In genomic region chr11:67055812-67056211, GRCh38 we compare ENCODE assay signal across 8 cellular contexts. TPM values are rescaled to one million over a fixed set of nuclear protein-coding genes. Genes with fewer than 3 reads are reported as not detected.
DNase-seq lines count a peak whose midpoint lies in the region; ATAC-seq and TF ChIP-seq lines count a peak whose summit lies in the region.

No MANE protein-coding gene starts in this region.

- no peaks in the 10 kb centered on the region for H3K27me3 ChIP-seq in thoracic aorta (replicated peaks; ENCODE audit: insufficient read depth)

- H3K9me3 ChIP-seq in thoracic aorta: no peaks in the 10 kb centered on the region

- CTCF ChIA-PET in activated CD4-positive, alpha-beta T cell treated with anti-CD3 and anti-CD28 coated beads, Interleukin-2, amount 10 ng/mL, durations not matched to agents 7 days and 5 days (lab: Charles Lee): interaction anchor here (1.3 to 1.7 kb wide), 4 partner anchors 9 to 326 kb away, joined by 3 to 4 read pairs (median 4); no protein-coding TSS in a partner anchor

- H3K9me3 Mint-ChIP-seq in activated CD4-positive, alpha-beta T cell treated with anti-CD3 and anti-CD28 coated beads, Interleukin-2, amount 10 ng/mL, durations not matched to agents 7 days and 5 days: no peaks in the 10 kb centered on the region

- POLR2A ChIA-PET in activated CD4-positive, alpha-beta T cell treated with anti-CD3 and anti-CD28 coated beads, Interleukin-2, amount 10 ng/mL, durations not matched to agents 7 days and 5 days (lab: Charles Lee): no interaction called here

- H3K27ac Mint-ChIP-seq in activated CD4-positive, alpha-beta T cell treated with anti-CD3 and anti-CD28 coated beads, Interleukin-2, amount 10 ng/mL, durations not matched to agents 7 days and 5 days: no peak overlapping the region

- peak overlapping the region; percentile 80 for H3K4me3 ChIP-seq in thoracic aorta

- H3K4me3 Mint-ChIP-seq in activated CD4-positive, alpha-beta T cell treated with anti-CD3 and anti-CD28 coated beads, Interleukin-2, amount 10 ng/mL, durations not matched to agents 7 days and 5 days: peak overlapping the region; percentile 59

- peaks cover 10% of the 10 kb centered on the region for H3K27me3 Mint-ChIP-seq in activated CD4-positive, alpha-beta T cell treated with anti-CD3 and anti-CD28 coated beads, Interleukin-2, amount 10 ng/mL, durations not matched to agents 7 days and 5 days

- ATAC-seq in thoracic aorta (ENCODE audit: insufficient number of reproducible peaks, low FRiP score, low read depth): no peak

- H3K27ac ChIP-seq in thoracic aorta: peak overlapping the region; percentile 82 to 89

- TF ChIP-seq CTCF in thoracic aorta (IDR thresholded peaks at IDR 0.05): no peak

- H3K4me1 Mint-ChIP-seq in activated CD4-positive, alpha-beta T cell treated with anti-CD3 and anti-CD28 coated beads, Interleukin-2, amount 10 ng/mL, durations not matched to agents 7 days and 5 days: peaks cover 12% of the 10 kb centered on the region

- peaks cover 15 to 36% of the 10 kb centered on the region in 2 donors for H3K4me1 ChIP-seq in thoracic aorta (ENCODE audit: control insufficient read depth in 1 of 2, low read depth in 2 of 2)

- H3K36me3 Mint-ChIP-seq in activated CD4-positive, alpha-beta T cell treated with anti-CD3 and anti-CD28 coated beads, Interleukin-2, amount 10 ng/mL, durations not matched to agents 7 days and 5 days (ENCODE audit: low read depth): no peaks in the 10 kb centered on the region

- no peaks in the 10 kb centered on the region for H3K36me3 ChIP-seq in thoracic aorta

- DNase-seq in activated CD4-positive, alpha-beta T cell treated with anti-CD3 and anti-CD28 coated beads, Interleukin-2, amount 10 ng/mL, durations not matched to agents 7 days and 5 days: no peak
- no peak for DNase-seq in activated CD4-positive, alpha-beta T cell treated with anti-CD3 and anti-CD28 coated beads, Interleukin-2, amount 50 U/mL, for 48 hours
- peak; percentile 47 for DNase-seq in amniotic epithelial cell (ENCODE audit: low read depth)
- peak; percentile 78 for DNase-seq in kidney tubule cell (ENCODE audit: low spot score)
- no peak for DNase-seq in thoracic aorta (ENCODE audit: low spot score)
- DNase-seq in NCI-H1694 treated with DMSO at 0.1 percent for 48 hours (lab: John Stamatoyannopoulos, UW): no peak
- DNase-seq in GF-D8 (lab: John Stamatoyannopoulos, UW): no peak
- DNase-seq in C1 segment of cervical spinal cord (lab: John Stamatoyannopoulos, UW): no peak

RNA-seq across cellular contexts. Expression of gene RHOD, which starts 0.8 kb away (rescaled TPM):
- total RNA-seq in activated CD4-positive, alpha-beta T cell treated with anti-CD3 and anti-CD28 coated beads, Interleukin-2, amount 10 ng/mL, durations not matched to agents 7 days and 5 days: under 1 TPM in 1 of 2 experiments, not detected in 1; 0.35 TPM
- total RNA-seq in thoracic aorta: 10 to 100 TPM; 31.9 to 51.3 TPM

RNA-seq across cellular contexts. Expression of gene SYT12, which starts 32.9 kb away (rescaled TPM):
- not detected for total RNA-seq in activated CD4-positive, alpha-beta T cell treated with anti-CD3 and anti-CD28 coated beads, Interleukin-2, amount 10 ng/mL, durations not matched to agents 7 days and 5 days
- 10 to 100 TPM in 1 of 2 donors, 1 to 10 TPM in 1; 3.2 to 16.9 TPM for total RNA-seq in thoracic aorta

Comparison
In these comparisons a context has a peak if more than half of its experiments do, and no peak if none do; other contexts are left out.
1. DNase-seq: peak in amniotic epithelial cell (single experiment) and kidney tubule cell (single experiment); none in activated CD4-positive, alpha-beta T cell treated with anti-CD3 and anti-CD28 coated beads, Interleukin-2, amount 10 ng/mL, durations not matched to agents 7 days and 5 days (single experiment), activated CD4-positive, alpha-beta T cell treated with anti-CD3 and anti-CD28 coated beads, Interleukin-2, amount 50 U/mL, for 48 hours (0 of 2), thoracic aorta (single experiment), NCI-H1694 treated with DMSO at 0.1 percent for 48 hours (single experiment), GF-D8 (single experiment) and C1 segment of cervical spinal cord (0 of 14).
2. RNA of gene RHOD, which starts 0.8 kb away (total RNA-seq): 31.9 to 51.3 TPM in thoracic aorta; 0.35 TPM in activated CD4-positive, alpha-beta T cell treated with anti-CD3 and anti-CD28 coated beads, Interleukin-2, amount 10 ng/mL, durations not matched to agents 7 days and 5 days; every median in the first group is over 10 times any median in the second.
3. RNA of gene SYT12, which starts 32.9 kb away (total RNA-seq): 3.2 to 16.9 TPM in thoracic aorta; not detected in activated CD4-positive, alpha-beta T cell treated with anti-CD3 and anti-CD28 coated beads, Interleukin-2, amount 10 ng/mL, durations not matched to agents 7 days and 5 days; every median in the first group is over 4 times any median in the second.